In genomic region chr1:160653620-160654016, GRCh38 we compare ENCODE assay signal across 14 cellular contexts. TPM values are rescaled to one million over a fixed set of nuclear protein-coding genes. Genes with fewer than 3 reads are reported as not detected.
DNase-seq lines count a peak whose midpoint lies in the region; ATAC-seq and TF ChIP-seq lines count a peak whose summit lies in the region.
"Had no signal": no experiment of that assay in that cellular context is flagged by ENCODE, and none has a peak within 500 bp of the region (broad histone marks: within the 10 kb centered on the region; RNA-seq: fewer than 3 reads in every experiment).

No MANE protein-coding gene starts in this region.

- DNase-seq in T-helper 2 cell treated with Interferon-gamma antibody and Interleukin-4, amounts not matched to agents 5 μg/mL and 100 μg/mL, for 36 hours (ENCODE audit: low spot score), result peak; percentile 3
- no peak for DNase-seq in T-helper 2 cell
- no peak for DNase-seq in activated CD8-positive, alpha-beta T cell treated with anti-CD3 and anti-CD28 coated beads for 36 hours
- DNase-seq in stimulated activated naive CD8-positive, alpha-beta T cell treated with anti-CD3 and anti-CD28 coated beads, Interleukin-15, Interleukin-2, amounts not matched to agents 100 U/mL and 50 U/mL, for 24 hours, result no peak
- no peak for DNase-seq in medulla oblongata (ENCODE audit: extremely low spot score)
- DNase-seq in cerebellar cortex (ENCODE audit: low spot score), result no peak
- no peak for DNase-seq in NCI-H1694 (lab: John Stamatoyannopoulos, UW)
- DNase-seq: activated CD4-positive, alpha-beta T cell treated with anti-CD3 and anti-CD28 coated beads, Interleukin-2, amount 50 U/mL, for 48 hours; activated gamma-delta T cell treated with Interleukin-2 at 50 U/mL for 16 hours; body of pancreas; lower lobe of right lung; NCI-H1694 treated with DMSO at 0.1 percent for 48 hours; NCI-H526 had no signal

- no peaks in the 10 kb centered on the region for H3K9me3 Mint-ChIP-seq in T-helper 2 cell treated with Interferon-gamma antibody and Interleukin-4, amounts not matched to agents 5 μg/mL and 100 μg/mL, for 36 hours
- H3K9me3 Mint-ChIP-seq in activated CD8-positive, alpha-beta T cell treated with anti-CD3 and anti-CD28 coated beads for 36 hours, result peaks cover 5% of the 10 kb centered on the region

- H3K27me3 Mint-ChIP-seq in T-helper 2 cell treated with Interferon-gamma antibody and Interleukin-4, amounts not matched to agents 5 μg/mL and 100 μg/mL, for 36 hours (ENCODE audit: low read depth), result no peaks in the 10 kb centered on the region
- no peaks in the 10 kb centered on the region for H3K27me3 Mint-ChIP-seq in activated CD8-positive, alpha-beta T cell treated with anti-CD3 and anti-CD28 coated beads for 36 hours

- no peak overlapping the region for H3K4me3 Mint-ChIP-seq in T-helper 2 cell treated with Interferon-gamma antibody and Interleukin-4, amounts not matched to agents 5 μg/mL and 100 μg/mL, for 36 hours
- H3K4me3 Mint-ChIP-seq in activated CD8-positive, alpha-beta T cell treated with anti-CD3 and anti-CD28 coated beads for 36 hours, result no peak overlapping the region

- POLR2A ChIA-PET in activated CD8-positive, alpha-beta T cell treated with anti-CD3 and anti-CD28 coated beads for 36 hours (lab: Charles Lee), result no interaction called here

- intact Hi-C loops in activated CD8-positive, alpha-beta T cell treated with anti-CD3 and anti-CD28 coated beads for 36 hours (cut with micrococcal nuclease), result no loop called here

- peak; percentile 33 for ATAC-seq in HG02798 (IDR thresholded peaks at IDR 0.05; ENCODE audit: poor library complexity, unreplicated experiment)
- ATAC-seq in activated CD8-positive, alpha-beta T cell treated with anti-CD3 and anti-CD28 coated beads for 36 hours, result peak; percentile 37
- ATAC-seq in stimulated activated naive CD8-positive, alpha-beta T cell treated with anti-CD3 and anti-CD28 coated beads, Interleukin-15, Interleukin-2, amounts not matched to agents 100 U/mL and 50 U/mL, for 24 hours, result peak; percentile 71
- ATAC-seq: body of pancreas, lower lobe of right lung had no signal

- no peak overlapping the region for H3K27ac Mint-ChIP-seq in T-helper 2 cell treated with Interferon-gamma antibody and Interleukin-4, amounts not matched to agents 5 μg/mL and 100 μg/mL, for 36 hours
- no peak overlapping the region for H3K27ac Mint-ChIP-seq in activated CD8-positive, alpha-beta T cell treated with anti-CD3 and anti-CD28 coated beads for 36 hours

- H3K4me1 Mint-ChIP-seq in T-helper 2 cell treated with Interferon-gamma antibody and Interleukin-4, amounts not matched to agents 5 μg/mL and 100 μg/mL, for 36 hours (ENCODE audit: low read depth), result peaks cover 64% of the 10 kb centered on the region
- peaks cover 70% of the 10 kb centered on the region for H3K4me1 Mint-ChIP-seq in activated CD8-positive, alpha-beta T cell treated with anti-CD3 and anti-CD28 coated beads for 36 hours (ENCODE audit: low read depth)

- TF ChIP-seq CTCF in activated CD8-positive, alpha-beta T cell treated with anti-CD3 and anti-CD28 coated beads for 36 hours (IDR thresholded peaks at IDR 0.05), result no peak

- CTCF ChIA-PET in activated CD8-positive, alpha-beta T cell treated with anti-CD3 and anti-CD28 coated beads for 36 hours (lab: Charles Lee), result no interaction called here

- H3K36me3 Mint-ChIP-seq in T-helper 2 cell treated with Interferon-gamma antibody and Interleukin-4, amounts not matched to agents 5 μg/mL and 100 μg/mL, for 36 hours (ENCODE audit: low read depth), result peaks cover 4% of the 10 kb centered on the region
- H3K36me3 Mint-ChIP-seq in activated CD8-positive, alpha-beta T cell treated with anti-CD3 and anti-CD28 coated beads for 36 hours (ENCODE audit: low read depth), result peaks cover 22% of the 10 kb centered on the region

RNA-seq across cellular contexts. Expression of gene SLAMF1, which starts 6.8 kb away (rescaled TPM):
- total RNA-seq in activated CD8-positive, alpha-beta T cell treated with anti-CD3 and anti-CD28 coated beads for 36 hours, result 10 to 100 TPM; 65.9 to 67.8 TPM
- total RNA-seq: body of pancreas had no signal

RNA-seq across cellular contexts. Expression of gene CD48, which starts 58.0 kb away (rescaled TPM):
- 100 to 1,000 TPM; 379 to 388 TPM for total RNA-seq in activated CD8-positive, alpha-beta T cell treated with anti-CD3 and anti-CD28 coated beads for 36 hours
